In genomic region chr19:13880059-13880672, GRCh38 we compare ENCODE assay signal across 1 cellular context.
TF ChIP-seq lines count a peak whose summit lies in the region.

No MANE protein-coding gene starts in this region.

TF ChIP-seq in HepG2, 621 proteins besides CTCF, POLR2A, EP300 and RAD21 (continued from another document):
- no peak for TF ChIP-seq PLSCR1 (CRISPR knock-in tag; IDR thresholded peaks at IDR 0.05; ENCODE audit: borderline replicate concordance)
- no peak for TF ChIP-seq PREB (CRISPR knock-in tag; IDR thresholded peaks at IDR 0.05)
- TF ChIP-seq THAP8 (CRISPR knock-in tag; IDR thresholded peaks at IDR 0.05; ENCODE audit: borderline replicate concordance) = no peak
- TF ChIP-seq CSRNP2 (CRISPR knock-in tag; conservative IDR thresholded peaks at IDR 0.05; ENCODE audit: low read depth) = no peak
- TF ChIP-seq PHF5A (CRISPR knock-in tag; IDR thresholded peaks at IDR 0.05; ENCODE audit: low read depth, unreplicated experiment) = no peak
- TF ChIP-seq ZFP82 (CRISPR knock-in tag; IDR thresholded peaks at IDR 0.05; ENCODE audit: borderline replicate concordance) = no peak
- TF ChIP-seq GTF3A (CRISPR knock-in tag; conservative IDR thresholded peaks at IDR 0.05) = 0 out of 2 replicates have a peak, but pooled peaks have one; percentile 39
- TF ChIP-seq NR2C2 (CRISPR knock-in tag; IDR thresholded peaks at IDR 0.05; ENCODE audit: borderline replicate concordance) = peak; percentile 25; the same call in 1 of the 2 replicates
- no peak for TF ChIP-seq SETDB1 (CRISPR knock-in tag; IDR thresholded peaks at IDR 0.05; ENCODE audit: borderline replicate concordance)
- TF ChIP-seq ZNF510 (CRISPR knock-in tag; IDR thresholded peaks at IDR 0.05; ENCODE audit: low read depth) = peak; percentile 50; the same call in 1 of the 2 replicates
- TF ChIP-seq ZNF564 (CRISPR knock-in tag; IDR thresholded peaks at IDR 0.05) = no peak
- TF ChIP-seq MLXIP (CRISPR knock-in tag; IDR thresholded peaks at IDR 0.05; ENCODE audit: borderline replicate concordance) = no peak
- no peak for TF ChIP-seq CENPT (CRISPR knock-in tag; IDR thresholded peaks at IDR 0.05; ENCODE audit: low read depth)
- peak; percentile 36; the same call in 1 of the 2 replicates for TF ChIP-seq SNAPC5 (CRISPR knock-in tag; IDR thresholded peaks at IDR 0.05; ENCODE audit: borderline replicate concordance)
- TF ChIP-seq ZNF644 (CRISPR knock-in tag; IDR thresholded peaks at IDR 0.05; ENCODE audit: low read depth) = no peak
- no peak for TF ChIP-seq GRHL1 (CRISPR knock-in tag; conservative IDR thresholded peaks at IDR 0.05)
- TF ChIP-seq DZIP1 (CRISPR knock-in tag; IDR thresholded peaks at IDR 0.05) = no peak
- no peak for TF ChIP-seq ZNF282 (IDR thresholded peaks at IDR 0.05; ENCODE audit: partially characterized antibody)
- TF ChIP-seq ZNF18 (CRISPR knock-in tag; IDR thresholded peaks at IDR 0.05; ENCODE audit: insufficient replicate concordance) = no peak
- no peak for TF ChIP-seq ZNF367 (CRISPR knock-in tag; IDR thresholded peaks at IDR 0.05; ENCODE audit: borderline replicate concordance)
- peak; percentile 79; the same call in 1 of the 2 replicates for TF ChIP-seq CSRNP1 (CRISPR knock-in tag; IDR thresholded peaks at IDR 0.05)
- TF ChIP-seq ZNF652 (CRISPR knock-in tag; IDR thresholded peaks at IDR 0.05; ENCODE audit: borderline replicate concordance, low read depth) = no peak
- no peak for TF ChIP-seq MTA3 (CRISPR knock-in tag; IDR thresholded peaks at IDR 0.05)
- TF ChIP-seq ZNF414 (CRISPR knock-in tag; IDR thresholded peaks at IDR 0.05) = peak; percentile 50; the same call in 1 of the 2 replicates
- no peak for TF ChIP-seq ZBTB2 (CRISPR knock-in tag; IDR thresholded peaks at IDR 0.05; ENCODE audit: low read depth)
- 0 out of 2 replicates have a peak, but pooled peaks have one; percentile 15 for TF ChIP-seq KDM6A (CRISPR knock-in tag; IDR thresholded peaks at IDR 0.05; ENCODE audit: low read depth)
- no peak for TF ChIP-seq ZNF431 (CRISPR knock-in tag; IDR thresholded peaks at IDR 0.05; ENCODE audit: borderline replicate concordance, low read depth)
- no peak for TF ChIP-seq ZNF343 (CRISPR knock-in tag; IDR thresholded peaks at IDR 0.05)
- TF ChIP-seq JDP2 (CRISPR knock-in tag; IDR thresholded peaks at IDR 0.05; ENCODE audit: borderline replicate concordance) = no peak
- no peak for TF ChIP-seq ZNF629 (CRISPR knock-in tag; conservative IDR thresholded peaks at IDR 0.05)
- TF ChIP-seq ZBTB1 (CRISPR knock-in tag; IDR thresholded peaks at IDR 0.05; ENCODE audit: borderline replicate concordance) = no peak
- no peak for TF ChIP-seq KAT2B (IDR thresholded peaks at IDR 0.05; ENCODE audit: borderline replicate concordance, low read depth, low read length)
- TF ChIP-seq GABPA (IDR thresholded peaks at IDR 0.05; ENCODE audit: low read depth, low read length) = no peak
- peak; percentile 22; the same call in 1 of the 2 replicates for TF ChIP-seq GABPA (CRISPR knock-in tag; IDR thresholded peaks at IDR 0.05; ENCODE audit: low read depth)
